17 cellular contexts compared by ENCODE assay signal in the genomic region with DNA sequence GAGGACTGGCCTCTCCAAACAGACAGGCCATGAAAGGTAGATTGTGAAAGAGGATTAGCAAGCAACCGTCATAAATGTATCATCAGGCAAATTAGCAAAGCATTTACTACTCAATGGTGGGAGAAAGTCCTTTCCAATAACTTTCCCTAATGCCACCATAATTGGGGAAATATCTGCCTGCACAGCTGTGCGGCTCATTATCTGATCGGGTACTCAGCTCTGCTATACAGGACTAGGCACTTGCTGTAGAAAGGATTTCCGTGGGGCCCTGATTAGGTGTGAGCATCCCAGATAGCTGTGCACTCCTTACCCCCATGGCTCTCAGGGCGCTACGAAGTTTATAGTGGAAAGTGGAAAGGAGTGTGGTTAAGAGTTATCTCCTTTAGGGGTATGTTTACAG.
A peak's percentile ranks its signal among the peaks of the same experiment; 100 is the strongest.
DNase-seq lines count a peak whose midpoint lies in the region; ATAC-seq, FAIRE-seq and TF ChIP-seq lines count a peak whose summit lies in the region.
"Had no signal": no experiment of that assay in that cellular context is flagged by ENCODE, and none has a peak within 500 bp of the region (broad histone marks: within the 10 kb centered on the region; RNA-seq: fewer than 3 reads in every experiment).

No MANE protein-coding gene starts in this region.

- DNase-seq in A673 (ENCODE audit: low spot score): peak; percentile 36
- no peak for DNase-seq in GM12892 (ENCODE audit: insufficient read length)
- DNase-seq in NCI-H524 treated with DMSO at 0.1 percent for 48 hours (lab: John Stamatoyannopoulos, UW): peak; percentile 30
- DNase-seq in NCI-H82 treated with DMSO at 0.1 percent for 48 hours (lab: John Stamatoyannopoulos, UW; ENCODE audit: unreplicated experiment): peak; percentile 11
- no peak for DNase-seq in superior temporal gyrus (ENCODE audit: extremely low spot score)
- no peak for DNase-seq in sciatic nerve (ENCODE audit: low spot score)
- DNase-seq in activated CD8-positive, alpha-beta memory T cell treated with anti-CD3 and anti-CD28 coated beads, Interleukin-2, amount 50 U/mL, for 48 hours: no peak
- DNase-seq: 8988T; Calu3; CD8-positive, alpha-beta T cell; DMS79; GDM1; GOT3; H7 had no signal

- TF ChIP-seq CTCF in A673 (conservative IDR thresholded peaks at IDR 0.05; ENCODE audit: low read depth, low read length): no peak

- BruUV-seq in A673 (replicated peaks; lab: Mats Ljungman, UMichigan): no TSS peak

- H3K36me3 ChIP-seq in A673 (ENCODE audit: insufficient read depth, low read length, poor library complexity, severe bottlenecking): no peaks in the 10 kb centered on the region
- H3K36me3 ChIP-seq: BLaER1 treated with 17β-estradiol and CSF1 and Interleukin-3, amounts not matched to agents 10 nM and 100 nM had no signal

- TF ChIP-seq POLR2A in GM12892 (IDR thresholded peaks at IDR 0.05; ENCODE audit: low read depth, low read length): no peak

- no peak for ATAC-seq in HG03432 (IDR thresholded peaks at IDR 0.05; ENCODE audit: unreplicated experiment)
- ATAC-seq in sciatic nerve: no peak
- ATAC-seq: CD8-positive, alpha-beta T cell; HCT116 had no signal

- H3K4me3 ChIP-seq in A673 (ENCODE audit: low read depth, low read length, poor library complexity, severe bottlenecking): no peak overlapping the region
- H3K4me3 ChIP-seq: BLaER1 treated with 17β-estradiol and CSF1 and Interleukin-3, amounts not matched to agents 10 nM and 100 nM had no signal

- H3K27me3 ChIP-seq in A673 (replicated peaks; ENCODE audit: insufficient read depth, low read depth, low read length, poor library complexity): no peaks in the 10 kb centered on the region
- H3K27me3 ChIP-seq: BLaER1 treated with 17β-estradiol and CSF1 and Interleukin-3, amounts not matched to agents 10 nM and 100 nM had no signal

- CTCF ChIA-PET in A673 (lab: Charles Lee): no interaction called here

- POLR2A ChIA-PET in A673 (lab: Charles Lee; ENCODE audit: low non-redundant PET): interaction anchor here (0.6 kb wide), 1 partner anchor 290 kb away, joined by 15 read pairs; no protein-coding TSS in a partner anchor

- H3K9me3 ChIP-seq in A673 (ENCODE audit: low read depth, low read length, poor library complexity, severe bottlenecking): no peaks in the 10 kb centered on the region
- H3K9me3 ChIP-seq: BLaER1 treated with 17β-estradiol and CSF1 and Interleukin-3, amounts not matched to agents 10 nM and 100 nM had no signal

- intact Hi-C loops in A673 (cut with micrococcal nuclease; ENCODE audit: unreplicated experiment): no loop called here
- intact Hi-C loops in sciatic nerve (cut with DNase I): no loop called here

- FAIRE-seq in GM12892 (lab: Jason Lieb, UNC): peak; percentile 79

- H3K4me1 ChIP-seq in A673 (ENCODE audit: insufficient read depth, low read length, poor library complexity, severe bottlenecking): peaks cover 14% of the 10 kb centered on the region

- no peak overlapping the region for H3K27ac ChIP-seq in A673 (ENCODE audit: low read depth, low read length, poor library complexity, severe bottlenecking)
- H3K27ac ChIP-seq: BLaER1 treated with 17β-estradiol and CSF1 and Interleukin-3, amounts not matched to agents 10 nM and 100 nM had no signal

Comparison
In these comparisons a context has a peak if more than half of its experiments do, and no peak if none do; other contexts are left out.
1. DNase-seq: peak in A673 (single experiment), NCI-H524 treated with DMSO at 0.1 percent for 48 hours (single experiment) and NCI-H82 treated with DMSO at 0.1 percent for 48 hours (single experiment); none in GM12892 (single experiment), superior temporal gyrus (single experiment), sciatic nerve (single experiment) and activated CD8-positive, alpha-beta memory T cell treated with anti-CD3 and anti-CD28 coated beads, Interleukin-2, amount 50 U/mL, for 48 hours (single experiment).